ENCODE assay signal across 8 cellular contexts in the genomic region with DNA sequence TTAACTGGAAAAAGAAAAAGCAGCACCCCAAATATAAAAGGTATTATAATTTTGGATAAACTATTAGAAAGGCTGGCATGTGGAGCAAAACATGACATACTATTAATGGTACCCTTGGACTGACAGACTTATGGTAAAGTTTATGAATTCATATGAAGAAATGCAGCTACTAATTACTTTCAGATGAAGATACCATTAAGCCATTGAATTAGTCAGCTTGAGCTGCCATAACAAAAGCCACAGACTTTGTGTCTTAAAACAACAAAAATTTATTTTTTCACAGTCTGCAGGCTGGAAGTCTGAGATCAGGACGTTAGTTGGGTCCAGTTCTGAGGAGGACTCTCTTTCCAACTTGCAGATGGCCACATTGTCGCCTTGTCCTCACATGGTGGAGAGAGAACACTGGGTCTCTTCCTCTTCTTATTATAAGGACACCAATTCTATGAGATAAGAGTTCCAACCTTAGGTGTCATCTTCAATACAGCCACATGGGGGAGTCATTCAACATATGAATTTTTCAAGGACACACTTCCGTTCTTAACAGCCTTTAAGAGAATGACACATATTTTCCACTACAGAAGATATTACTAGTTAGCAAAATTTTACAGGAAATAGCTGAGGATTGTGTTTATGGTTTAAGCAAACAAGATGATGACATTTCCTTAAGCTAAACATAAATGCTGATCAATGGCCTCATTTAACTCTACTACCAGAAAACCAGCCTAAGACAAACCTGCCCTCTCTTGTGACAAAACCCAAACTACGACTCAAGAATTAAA. TPM values are rescaled to one million over a fixed set of nuclear protein-coding genes. Genes with fewer than 3 reads are reported as not detected.
DNase-seq lines count a peak whose midpoint lies in the region; ATAC-seq and TF ChIP-seq lines count a peak whose summit lies in the region.

No MANE protein-coding gene starts in this region.

- intact Hi-C loops in lower lobe of right lung (cut with DNase I): no loop called here

- no peaks in the 10 kb centered on the region for H3K27me3 Mint-ChIP-seq in T-helper 1 cell treated with Interleukin-12 subunit alpha and Interleukin-12 subunit beta and Interleukin-4 antibody, amounts not matched to agents 30 μg/mL and 1 μg/mL, for 36 hours (ENCODE audit: low read depth)
- H3K27me3 Mint-ChIP-seq in chondrocyte (ENCODE audit: low read depth) (no peaks in the 10 kb centered on the region), type B pancreatic cell (peaks cover 5% of the 10 kb centered on the region)

- H3K36me3 Mint-ChIP-seq in T-helper 1 cell treated with Interleukin-12 subunit alpha and Interleukin-12 subunit beta and Interleukin-4 antibody, amounts not matched to agents 30 μg/mL and 1 μg/mL, for 36 hours (ENCODE audit: low read depth): peaks cover 3% of the 10 kb centered on the region
- H3K36me3 Mint-ChIP-seq in chondrocyte (ENCODE audit: low read depth) (no peaks in the 10 kb centered on the region), type B pancreatic cell (no peaks in the 10 kb centered on the region)

- H3K4me3 Mint-ChIP-seq in T-helper 1 cell treated with Interleukin-12 subunit alpha and Interleukin-12 subunit beta and Interleukin-4 antibody, amounts not matched to agents 30 μg/mL and 1 μg/mL, for 36 hours: peak overlapping the region; percentile 9
- no peak overlapping the region for H3K4me3 Mint-ChIP-seq in chondrocyte (ENCODE audit: unreplicated experiment)
- H3K4me3 Mint-ChIP-seq in type B pancreatic cell: no peak overlapping the region

- CTCF ChIA-PET in BJ (lab: Yijun Ruan, JAX): interaction anchor here (0.6 to 2.8 kb wide), 15 partner anchors 9 to 715 kb away, joined by 3 to 12 read pairs (median 4); partner anchors contain the start of gene MMP10

- DNase-seq in BJ (ENCODE audit: low read depth): peak; percentile 52
- DNase-seq in NCI-H146 treated with DMSO at 0.1 percent for 48 hours (lab: John Stamatoyannopoulos, UW; ENCODE audit: unreplicated experiment): peak; percentile 41
- no peak for DNase-seq in chondrocyte (ENCODE audit: low spot score)
- DNase-seq in lower lobe of right lung: no peak
- no peak for DNase-seq in type B pancreatic cell (ENCODE audit: extremely low spot score, unreplicated experiment)

- POLR2A ChIA-PET in BJ (lab: Charles Lee): no interaction called here

- H3K36me3 ChIP-seq in BJ (ENCODE audit: control insufficient read depth, insufficient read depth, low read length): no peaks in the 10 kb centered on the region
- H3K36me3 ChIP-seq in lower lobe of right lung: no peaks in the 10 kb centered on the region

- ATAC-seq in GM18517 (IDR thresholded peaks at IDR 0.05; ENCODE audit: unreplicated experiment) (peak; percentile 98), HG02938 (IDR thresholded peaks at IDR 0.05; ENCODE audit: unreplicated experiment) (peak; percentile 99), lower lobe of right lung (peak; percentile 79 to 84)

- H3K27me3 ChIP-seq in BJ (ENCODE audit: control insufficient read depth, insufficient read depth, low read length): no peaks in the 10 kb centered on the region
- H3K27me3 ChIP-seq in lower lobe of right lung (ENCODE audit: low read depth): no peaks in the 10 kb centered on the region

- H3K4me1 Mint-ChIP-seq in T-helper 1 cell treated with Interleukin-12 subunit alpha and Interleukin-12 subunit beta and Interleukin-4 antibody, amounts not matched to agents 30 μg/mL and 1 μg/mL, for 36 hours (ENCODE audit: low read depth): peaks cover 16% of the 10 kb centered on the region
- H3K4me1 Mint-ChIP-seq in chondrocyte (ENCODE audit: low read depth) (peaks cover 28% of the 10 kb centered on the region), type B pancreatic cell (ENCODE audit: unreplicated experiment) (no peaks in the 10 kb centered on the region)

- no peaks in the 10 kb centered on the region for H3K9me3 ChIP-seq in lower lobe of right lung

- H3K4me3 ChIP-seq in BJ (ENCODE audit: low read depth, low read length) (no peak overlapping the region), lower lobe of right lung (no peak overlapping the region)

- no peak overlapping the region for H3K27ac ChIP-seq in lower lobe of right lung

- peak; percentile 62 for TF ChIP-seq CTCF in BJ (IDR thresholded peaks at IDR 0.05; ENCODE audit: insufficient read depth, low read depth, low read length)
- peak; percentile 86 for TF ChIP-seq CTCF in chondrocyte (IDR thresholded peaks at IDR 0.05)
- peak; percentile 57 for TF ChIP-seq CTCF in lower lobe of right lung (IDR thresholded peaks at IDR 0.05)
- TF ChIP-seq CTCF in type B pancreatic cell (conservative IDR thresholded peaks at IDR 0.05): peak; percentile 75

- H3K27ac Mint-ChIP-seq in T-helper 1 cell treated with Interleukin-12 subunit alpha and Interleukin-12 subunit beta and Interleukin-4 antibody, amounts not matched to agents 30 μg/mL and 1 μg/mL, for 36 hours: peak overlapping the region; percentile 74
- H3K27ac Mint-ChIP-seq in chondrocyte (ENCODE audit: unreplicated experiment) (peak overlapping the region; percentile 80), type B pancreatic cell (no peak overlapping the region)

- peaks cover 4% of the 10 kb centered on the region for H3K9me3 Mint-ChIP-seq in T-helper 1 cell treated with Interleukin-12 subunit alpha and Interleukin-12 subunit beta and Interleukin-4 antibody, amounts not matched to agents 30 μg/mL and 1 μg/mL, for 36 hours
- peaks cover 3% of the 10 kb centered on the region for H3K9me3 Mint-ChIP-seq in chondrocyte (ENCODE audit: low read depth)
- no peaks in the 10 kb centered on the region for H3K9me3 Mint-ChIP-seq in type B pancreatic cell

- peaks cover 6% of the 10 kb centered on the region for H3K4me1 ChIP-seq in lower lobe of right lung

RNA-seq across cellular contexts. Expression of gene DCUN1D5, which starts 56.1 kb away (rescaled TPM):
- 27.7 and 39.9 TPM in 2 replicates for polyA plus RNA-seq in BJ (2011; rRNA removed)
- polyA minus RNA-seq in BJ (2011; rRNA and poly(A)+ RNA removed): 4.2 and 5.6 TPM in 2 replicates
- 35.8 to 38.9 TPM (median 37.9 TPM) in 3 replicates for total RNA-seq in chondrocyte
- 18.1 TPM for total RNA-seq in lower lobe of right lung
- 32.4 and 32.8 TPM in 2 replicates for total RNA-seq in type B pancreatic cell (ENCODE audit: low replicate concordance)

Comparison
In these comparisons a context has a peak if more than half of its experiments do, and no peak if none do; other contexts are left out.
1. DNase-seq: peak in BJ (single experiment) and NCI-H146 treated with DMSO at 0.1 percent for 48 hours (single experiment); none in chondrocyte (single experiment), lower lobe of right lung (single experiment) and type B pancreatic cell (single experiment).
2. Peak in every context shown above with its lines, with median percentiles within 50 percentile points of each other: CTCF ChIP-seq and ATAC-seq.